In the genomic region with DNA sequence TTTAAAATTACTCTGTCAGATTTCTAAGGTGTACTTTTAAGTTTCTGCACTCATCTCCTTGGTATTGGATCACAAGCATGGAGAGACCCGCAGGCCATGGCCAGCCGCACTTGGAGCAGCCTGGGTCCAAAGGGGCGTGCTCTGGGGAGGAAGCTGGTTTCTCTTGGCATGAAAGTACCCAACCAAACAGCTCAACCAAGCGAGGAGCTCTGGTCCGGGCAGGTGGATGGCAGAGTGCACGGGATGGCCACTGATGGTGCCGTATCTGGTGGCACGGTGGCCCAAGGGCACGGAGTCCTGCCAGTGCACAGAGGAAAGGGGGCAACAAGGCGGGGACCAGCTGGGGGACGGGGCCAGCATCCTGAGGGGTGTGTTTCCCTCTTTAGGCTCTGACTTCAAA, we compare ENCODE assay signal across 1 cellular context.
TF ChIP-seq lines count a peak whose summit lies in the region.

No MANE protein-coding gene starts in this region.

TF ChIP-seq in GM12878, 131 proteins besides CTCF, POLR2A, EP300 and RAD21:
- no peak for TF ChIP-seq BCL11A (IDR thresholded peaks at IDR 0.05; ENCODE audit: low read depth, low read length)
- no peak for TF ChIP-seq IRF4 (IDR thresholded peaks at IDR 0.05; ENCODE audit: low read depth, low read length)
- TF ChIP-seq SP1 (IDR thresholded peaks at IDR 0.05; ENCODE audit: low read depth, low read length) = no peak
- TF ChIP-seq MTA2 (IDR thresholded peaks at IDR 0.05; ENCODE audit: low read depth) = no peak
- no peak for TF ChIP-seq DPF2 (IDR thresholded peaks at IDR 0.05)
- TF ChIP-seq ZNF217 (IDR thresholded peaks at IDR 0.05) = no peak
- no peak for TF ChIP-seq CREB1 (IDR thresholded peaks at IDR 0.05; ENCODE audit: low read depth)
- no peak for TF ChIP-seq ESRRA (IDR thresholded peaks at IDR 0.05; ENCODE audit: low read length)
- no peak for TF ChIP-seq BMI1 (IDR thresholded peaks at IDR 0.05; ENCODE audit: borderline replicate concordance)
- TF ChIP-seq MYB (IDR thresholded peaks at IDR 0.05; ENCODE audit: borderline replicate concordance, low read depth, low read length) = no peak
- no peak for TF ChIP-seq STAT1 (conservative IDR thresholded peaks at IDR 0.05)
- no peak for TF ChIP-seq ATF7 (IDR thresholded peaks at IDR 0.05; ENCODE audit: low read depth)
- no peak for TF ChIP-seq YY1 (IDR thresholded peaks at IDR 0.05; ENCODE audit: low read depth, low read length)
- no peak for TF ChIP-seq MXI1 (IDR thresholded peaks at IDR 0.05; ENCODE audit: low read depth, low read length)
- TF ChIP-seq, protein P1, sequence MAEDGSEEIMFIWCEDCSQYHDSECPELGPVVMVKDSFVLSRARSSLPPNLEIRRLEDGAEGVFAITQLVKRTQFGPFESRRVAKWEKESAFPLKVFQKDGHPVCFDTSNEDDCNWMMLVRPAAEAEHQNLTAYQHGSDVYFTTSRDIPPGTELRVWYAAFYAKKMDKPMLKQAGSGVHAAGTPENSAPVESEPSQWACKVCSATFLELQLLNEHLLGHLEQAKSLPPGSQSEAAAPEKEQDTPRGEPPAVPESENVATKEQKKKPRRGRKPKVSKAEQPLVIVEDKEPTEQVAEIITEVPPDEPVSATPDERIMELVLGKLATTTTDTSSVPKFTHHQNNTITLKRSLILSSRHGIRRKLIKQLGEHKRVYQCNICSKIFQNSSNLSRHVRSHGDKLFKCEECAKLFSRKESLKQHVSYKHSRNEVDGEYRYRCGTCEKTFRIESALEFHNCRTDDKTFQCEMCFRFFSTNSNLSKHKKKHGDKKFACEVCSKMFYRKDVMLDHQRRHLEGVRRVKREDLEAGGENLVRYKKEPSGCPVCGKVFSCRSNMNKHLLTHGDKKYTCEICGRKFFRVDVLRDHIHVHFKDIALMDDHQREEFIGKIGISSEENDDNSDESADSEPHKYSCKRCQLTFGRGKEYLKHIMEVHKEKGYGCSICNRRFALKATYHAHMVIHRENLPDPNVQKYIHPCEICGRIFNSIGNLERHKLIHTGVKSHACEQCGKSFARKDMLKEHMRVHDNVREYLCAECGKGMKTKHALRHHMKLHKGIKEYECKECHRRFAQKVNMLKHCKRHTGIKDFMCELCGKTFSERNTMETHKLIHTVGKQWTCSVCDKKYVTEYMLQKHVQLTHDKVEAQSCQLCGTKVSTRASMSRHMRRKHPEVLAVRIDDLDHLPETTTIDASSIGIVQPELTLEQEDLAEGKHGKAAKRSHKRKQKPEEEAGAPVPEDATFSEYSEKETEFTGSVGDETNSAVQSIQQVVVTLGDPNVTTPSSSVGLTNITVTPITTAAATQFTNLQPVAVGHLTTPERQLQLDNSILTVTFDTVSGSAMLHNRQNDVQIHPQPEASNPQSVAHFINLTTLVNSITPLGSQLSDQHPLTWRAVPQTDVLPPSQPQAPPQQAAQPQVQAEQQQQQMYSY (CRISPR knock-in tag; IDR thresholded peaks at IDR 0.05) = no peak
